In genomic region chr20:61753196-61753942, GRCh38 we compare ENCODE assay signal across 14 cellular contexts.
DNase-seq lines count a peak whose midpoint lies in the region; ATAC-seq, FAIRE-seq and TF ChIP-seq lines count a peak whose summit lies in the region.
"Had no signal": no experiment of that assay in that cellular context is flagged by ENCODE, and none has a peak within 500 bp of the region (broad histone marks: within the 10 kb centered on the region; RNA-seq: fewer than 3 reads in every experiment).

No MANE protein-coding gene starts in this region.

- no TSS peak for BruUV-seq in Calu3 (replicated peaks; lab: Mats Ljungman, UMichigan)

- intact Hi-C loops in Calu3 (cut with micrococcal nuclease; ENCODE audit: unreplicated experiment), result no loop called here

- H3K79me2 ChIP-seq in fibroblast of lung (ENCODE audit: control insufficient read depth, insufficient read depth, low read length), result no peaks in the 10 kb centered on the region

- no CpG with 5 or more reads among the region's 14 CpGs for WGBS in neuronal stem cell (ENCODE audit: extremely low coverage in 2 of 2, insufficient read length in 2 of 2, insufficient replicate concordance in 1 of 2), 2 donors

- H4K91ac ChIP-seq in neuronal stem cell (ENCODE audit: low read depth, low read length, poor library complexity), result no peak overlapping the region

- H3K9me3 Mint-ChIP-seq in Calu3 (ENCODE audit: low read depth, unreplicated experiment), result peaks cover 2% of the 10 kb centered on the region

- H2AK5ac ChIP-seq in neuronal stem cell (ENCODE audit: low read depth, low read length), result no peak overlapping the region

- H2AFZ ChIP-seq in fibroblast of lung (ENCODE audit: low read length) (no peak overlapping the region), neuronal stem cell (ENCODE audit: low read length) (no peak overlapping the region)

- H3K9me3 ChIP-seq in fibroblast of lung (ENCODE audit: control insufficient read depth, insufficient read depth, low read depth, low read length) (no peaks in the 10 kb centered on the region), neuronal stem cell (replicated peaks in 1 of 2; ENCODE audit: control insufficient read depth in 2 of 2, insufficient read depth in 1 of 2, low read depth in 1 of 2, low read length in 2 of 2) (peaks cover 4 to 10% of the 10 kb centered on the region in 2 donors), HAP-1 (no peaks in the 10 kb centered on the region)

- no peak overlapping the region for H2BK12ac ChIP-seq in neuronal stem cell (ENCODE audit: low read length)

- no peak for TF ChIP-seq CTCF in Calu3 (IDR thresholded peaks at IDR 0.05; ENCODE audit: unreplicated experiment)
- no peak for TF ChIP-seq CTCF in fibroblast of lung (conservative IDR thresholded peaks at IDR 0.05 in 1 of 2, IDR thresholded peaks at IDR 0.05 in 1 of 2; ENCODE audit: low read depth in 1 of 2, low read length in 2 of 2)
- TF ChIP-seq CTCF in GM10266 (IDR thresholded peaks at IDR 0.05; ENCODE audit: control insufficient read depth, insufficient read depth, low read depth, missing control alignments), result no peak
- no peak for TF ChIP-seq CTCF in D721Med (IDR thresholded peaks at IDR 0.05; ENCODE audit: insufficient read depth, missing control alignments)

- H3K27me3 ChIP-seq in fibroblast of lung (ENCODE audit: control insufficient read depth, insufficient read depth, low read length), result no peaks in the 10 kb centered on the region
- peaks cover 0 to 3% (median 0%) of the 10 kb centered on the region in 3 experiments for H3K27me3 ChIP-seq in neuronal stem cell (ENCODE audit: control insufficient read depth in 3 of 3, insufficient read depth in 3 of 3, low read depth in 1 of 3, low read length in 3 of 3)
- no peaks in the 10 kb centered on the region for H3K27me3 ChIP-seq in HAP-1 (ENCODE audit: low read depth)

- H4K20me1 ChIP-seq in fibroblast of lung (ENCODE audit: control insufficient read depth, extremely low read depth, insufficient read depth, low read length), result no peaks in the 10 kb centered on the region

- in situ Hi-C loops in HAP-1 (cut with MboI; ENCODE audit: low sequenced_read_pairs), result no loop called here

- H3K27me3 Mint-ChIP-seq in Calu3 (ENCODE audit: unreplicated experiment), result no peaks in the 10 kb centered on the region

- H3K4me2 ChIP-seq in fibroblast of lung (ENCODE audit: extremely low read depth, insufficient read depth, low read length), result no peak overlapping the region
- H3K4me2 ChIP-seq in neuronal stem cell (ENCODE audit: insufficient read depth, low read length, poor library complexity, severe bottlenecking), result no peak overlapping the region

- H3K23ac ChIP-seq in neuronal stem cell (ENCODE audit: low read depth, low read length, poor library complexity), result no peak overlapping the region

- H3K18ac ChIP-seq in neuronal stem cell (ENCODE audit: low read length), result no peak overlapping the region

- H3K36me3 ChIP-seq in fibroblast of lung (ENCODE audit: control insufficient read depth, insufficient read depth, low read length) (no peaks in the 10 kb centered on the region), neuronal stem cell (replicated peaks in 1 of 2; ENCODE audit: control insufficient read depth in 2 of 2, insufficient read depth in 2 of 2, low read length in 2 of 2) (peaks cover 0 to 1% of the 10 kb centered on the region in 2 donors), HAP-1 (replicated peaks) (no peaks in the 10 kb centered on the region)
- H3K36me3 ChIP-seq: gastroesophageal sphincter, MG63, stomach had no signal

- FAIRE-seq in D721Med (lab: Jason Lieb, UNC), result no peak
- FAIRE-seq: GM18507 had no signal

- H3K4ac ChIP-seq in neuronal stem cell (ENCODE audit: low read length), result no peak overlapping the region

- no peaks in the 10 kb centered on the region for H3K4me1 ChIP-seq in fibroblast of lung (ENCODE audit: control insufficient read depth, extremely low read depth, insufficient read depth, low read length)
- H3K4me1 ChIP-seq in neuronal stem cell (ENCODE audit: control insufficient read depth in 2 of 2, insufficient read depth in 1 of 2, low read depth in 1 of 2, low read length in 2 of 2), result peaks cover 4 to 8% of the 10 kb centered on the region in 2 donors
- H3K4me1 ChIP-seq in HAP-1, result no peaks in the 10 kb centered on the region
- H3K4me1 ChIP-seq: gastroesophageal sphincter, stomach had no signal

- H3K9ac ChIP-seq in fibroblast of lung (ENCODE audit: insufficient read depth, low read length) (no peak overlapping the region), neuronal stem cell (ENCODE audit: low read depth, low read length, poor library complexity) (no peak overlapping the region)

- no peak overlapping the region for H3K27ac Mint-ChIP-seq in Calu3 (ENCODE audit: unreplicated experiment)

- no peak overlapping the region for H3K14ac ChIP-seq in neuronal stem cell (ENCODE audit: low read length)

- DNase-seq in Calu3 (peak; percentile 16), RKO (ENCODE audit: low spot score) (peak; percentile 35), fibroblast of lung (ENCODE audit: low read depth in 2 of 2) (peak; percentile 46 to 91), neuronal stem cell (ENCODE audit: low spot score) (no peak), HAP-1 (ENCODE audit: low spot score in 2 of 2) (no peak), GM10266 (ENCODE audit: extremely low spot score) (no peak), D721Med (ENCODE audit: insufficient read length, low spot score) (no peak)
- DNase-seq: activated CD8-positive, alpha-beta memory T cell treated with anti-CD3 and anti-CD28 coated beads, Interleukin-2, amount 50 U/mL, for 4 hours; MG63; stomach; T-helper 2 cell had no signal

- no peak overlapping the region for H2BK15ac ChIP-seq in neuronal stem cell (ENCODE audit: low read length)

- CTCF ChIA-PET in Calu3 (lab: Charles Lee), result interaction anchor here (0.6 kb wide), 1 partner anchor 302 kb away, joined by 6 read pairs; no protein-coding TSS in a partner anchor

- H3K36me3 Mint-ChIP-seq in Calu3 (ENCODE audit: insufficient read depth, unreplicated experiment), result no peaks in the 10 kb centered on the region

- peaks cover 4% of the 10 kb centered on the region for H3K79me1 ChIP-seq in neuronal stem cell (ENCODE audit: low read depth, low read length)

- no peaks in the 10 kb centered on the region for H3K4me1 Mint-ChIP-seq in Calu3 (ENCODE audit: low read depth, unreplicated experiment)

- ATAC-seq in GM18520 (IDR thresholded peaks at IDR 0.05; ENCODE audit: unreplicated experiment), result no peak
- ATAC-seq: gastroesophageal sphincter had no signal

- no peak overlapping the region for H2BK120ac ChIP-seq in neuronal stem cell (ENCODE audit: low read depth, low read length)

- no peak overlapping the region for H3K4me3 ChIP-seq in fibroblast of lung (replicated peaks in 1 of 4; ENCODE audit: control extremely low read depth in 1 of 4, insufficient read depth in 1 of 4, low read depth in 3 of 4, low read length in 4 of 4)
- H3K4me3 ChIP-seq in neuronal stem cell (ENCODE audit: low read length in 2 of 2), result no peak overlapping the region
- H3K4me3 ChIP-seq in HAP-1, result no peak overlapping the region
- H3K4me3 ChIP-seq: gastroesophageal sphincter, MG63, stomach had no signal

- no peak overlapping the region for H3K27ac ChIP-seq in fibroblast of lung (ENCODE audit: insufficient read depth, low read length)
- H3K27ac ChIP-seq in neuronal stem cell (replicated peaks; ENCODE audit: low read length), result peak overlapping the region; percentile 23
- H3K27ac ChIP-seq: gastroesophageal sphincter, stomach had no signal

- H3K4me3 Mint-ChIP-seq in Calu3 (ENCODE audit: low read depth, unreplicated experiment), result no peak overlapping the region

- no peak overlapping the region for H2BK5ac ChIP-seq in neuronal stem cell (ENCODE audit: low read length)

- no peak overlapping the region for H4K8ac ChIP-seq in neuronal stem cell (ENCODE audit: low read depth, low read length)

Comparison
In these comparisons a context has a peak if more than half of its experiments do, and no peak if none do; other contexts are left out.
1. DNase-seq: peak in Calu3 (single experiment), RKO (single experiment) and fibroblast of lung (2 of 2); none in neuronal stem cell (single experiment), HAP-1 (0 of 2), GM10266 (single experiment) and D721Med (single experiment).